Comparison of ENCODE assay signal across 7 cellular contexts in the genomic region with DNA sequence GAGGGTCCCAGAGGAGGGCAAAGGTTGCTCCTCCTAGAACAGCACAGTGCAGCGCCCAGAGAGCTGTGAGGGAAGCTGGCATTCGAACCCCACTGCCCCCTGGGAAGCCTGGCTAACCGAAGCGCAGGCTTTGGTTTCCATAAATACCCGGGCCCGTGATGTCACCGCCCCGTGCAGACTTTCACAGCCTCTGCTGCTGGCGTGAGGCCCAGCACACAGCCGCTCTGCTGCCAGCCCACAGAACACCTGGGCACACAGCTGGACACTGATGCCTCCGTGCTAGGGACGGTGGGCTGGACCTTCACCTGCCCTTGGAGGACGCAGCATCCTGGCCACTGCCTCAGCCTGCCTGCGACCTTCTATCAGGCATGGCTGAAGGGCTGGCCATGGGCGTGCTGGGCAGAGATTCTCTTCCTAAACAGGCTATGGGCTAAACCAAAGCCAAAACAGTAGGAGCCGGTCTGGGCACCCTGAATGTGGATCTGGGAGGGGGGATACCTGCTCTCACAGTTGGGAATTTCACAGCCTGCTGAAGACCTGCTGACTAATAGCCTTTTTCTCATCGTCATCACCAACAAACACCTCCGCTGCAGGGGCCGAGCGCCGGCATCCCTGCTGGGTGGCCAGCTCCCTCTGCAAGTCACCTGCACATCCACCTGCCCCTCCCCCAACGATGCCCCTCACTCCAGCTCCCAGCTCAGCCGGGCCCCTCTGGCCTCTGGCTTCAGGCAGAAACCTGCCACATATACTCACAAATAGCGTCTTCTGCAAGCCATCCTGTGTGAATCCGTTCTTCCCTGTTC. TPM values are rescaled to one million over a fixed set of nuclear protein-coding genes. Genes with fewer than 3 reads are reported as not detected.
DNase-seq lines count a peak whose midpoint lies in the region; ATAC-seq lines count a peak whose summit lies in the region.

No MANE protein-coding gene starts in this region.

- no peaks in the 10 kb centered on the region for H3K9me3 Mint-ChIP-seq in central memory CD8-positive, alpha-beta T cell

- DNase-seq in NCI-H1092 (lab: John Stamatoyannopoulos, UW), result peak; percentile 62
- DNase-seq in central memory CD8-positive, alpha-beta T cell (ENCODE audit: low spot score in 2 of 2), result no peak
- DNase-seq in occipital lobe (lab: John Stamatoyannopoulos, UW), result peak; percentile 75
- no peak for DNase-seq in NCI-H82 (lab: John Stamatoyannopoulos, UW)
- DNase-seq in amniotic stem cell (lab: John Stamatoyannopoulos, UW), result no peak

- H3K27ac Mint-ChIP-seq in central memory CD8-positive, alpha-beta T cell (ENCODE audit: low read depth), result peak overlapping the region; percentile 71

- H3K4me3 Mint-ChIP-seq in central memory CD8-positive, alpha-beta T cell, result peak overlapping the region; percentile 73

- peaks cover 38% of the 10 kb centered on the region for H3K4me1 Mint-ChIP-seq in central memory CD8-positive, alpha-beta T cell

- no peaks in the 10 kb centered on the region for H3K36me3 Mint-ChIP-seq in central memory CD8-positive, alpha-beta T cell (ENCODE audit: insufficient read depth)

- peak; percentile 75 for ATAC-seq in GM18511 (IDR thresholded peaks at IDR 0.05; ENCODE audit: unreplicated experiment)
- peak; percentile 65 for ATAC-seq in GM21786 (IDR thresholded peaks at IDR 0.05; ENCODE audit: unreplicated experiment)
- no peak for ATAC-seq in central memory CD8-positive, alpha-beta T cell (replicated peaks; ENCODE audit: extremely low read depth, poor library complexity, severe bottlenecking)

- peaks cover 15% of the 10 kb centered on the region for H3K27me3 Mint-ChIP-seq in central memory CD8-positive, alpha-beta T cell

RNA-seq across cellular contexts. Expression of a gene that starts 0.8 kb away (rescaled TPM):
- total RNA-seq in occipital lobe, result 14.3 TPM

Comparison
In these comparisons a context has a peak if more than half of its experiments do, and no peak if none do; other contexts are left out.
1. DNase-seq: peak in NCI-H1092 (single experiment) and occipital lobe (single experiment); none in central memory CD8-positive, alpha-beta T cell (0 of 2), NCI-H82 (single experiment) and amniotic stem cell (single experiment).